Comparison of ENCODE assay signal across 1 cellular context in the genomic region with DNA sequence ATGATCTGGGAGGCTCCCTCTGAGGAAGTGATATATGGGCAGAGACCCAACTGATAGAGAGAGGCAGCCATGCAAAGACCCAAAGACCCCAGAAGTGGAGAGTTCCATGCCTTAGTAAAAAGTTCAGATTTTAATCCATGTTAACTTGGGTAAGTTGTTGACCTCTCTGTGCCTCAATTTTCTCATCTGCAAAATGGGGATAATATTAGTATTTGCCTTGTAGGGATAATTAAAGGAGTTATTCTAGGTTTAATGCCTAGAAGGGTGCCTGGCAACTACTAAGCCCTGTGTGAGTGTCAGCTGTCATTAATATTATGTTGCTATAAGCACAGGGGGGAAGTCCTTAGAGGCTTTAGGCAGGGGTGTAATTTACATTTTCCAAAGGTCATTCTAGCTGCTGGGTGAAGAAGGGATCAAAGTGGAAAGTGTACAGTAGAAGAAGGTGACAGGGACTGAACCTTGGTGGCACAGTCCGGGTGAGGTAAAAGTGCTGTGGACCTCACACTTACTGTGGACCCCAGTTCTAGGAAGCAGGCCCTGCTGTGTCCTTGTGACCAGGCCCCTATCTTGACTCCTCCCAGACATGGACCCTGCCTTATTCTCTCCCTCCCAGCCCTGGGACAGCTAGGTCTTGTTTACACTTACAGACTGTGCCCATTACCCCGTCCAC.
TF ChIP-seq lines count a peak whose summit lies in the region.

No MANE protein-coding gene starts in this region.

TF ChIP-seq in HepG2, 621 proteins besides CTCF, POLR2A, EP300 and RAD21:
- TF ChIP-seq, protein P1, sequence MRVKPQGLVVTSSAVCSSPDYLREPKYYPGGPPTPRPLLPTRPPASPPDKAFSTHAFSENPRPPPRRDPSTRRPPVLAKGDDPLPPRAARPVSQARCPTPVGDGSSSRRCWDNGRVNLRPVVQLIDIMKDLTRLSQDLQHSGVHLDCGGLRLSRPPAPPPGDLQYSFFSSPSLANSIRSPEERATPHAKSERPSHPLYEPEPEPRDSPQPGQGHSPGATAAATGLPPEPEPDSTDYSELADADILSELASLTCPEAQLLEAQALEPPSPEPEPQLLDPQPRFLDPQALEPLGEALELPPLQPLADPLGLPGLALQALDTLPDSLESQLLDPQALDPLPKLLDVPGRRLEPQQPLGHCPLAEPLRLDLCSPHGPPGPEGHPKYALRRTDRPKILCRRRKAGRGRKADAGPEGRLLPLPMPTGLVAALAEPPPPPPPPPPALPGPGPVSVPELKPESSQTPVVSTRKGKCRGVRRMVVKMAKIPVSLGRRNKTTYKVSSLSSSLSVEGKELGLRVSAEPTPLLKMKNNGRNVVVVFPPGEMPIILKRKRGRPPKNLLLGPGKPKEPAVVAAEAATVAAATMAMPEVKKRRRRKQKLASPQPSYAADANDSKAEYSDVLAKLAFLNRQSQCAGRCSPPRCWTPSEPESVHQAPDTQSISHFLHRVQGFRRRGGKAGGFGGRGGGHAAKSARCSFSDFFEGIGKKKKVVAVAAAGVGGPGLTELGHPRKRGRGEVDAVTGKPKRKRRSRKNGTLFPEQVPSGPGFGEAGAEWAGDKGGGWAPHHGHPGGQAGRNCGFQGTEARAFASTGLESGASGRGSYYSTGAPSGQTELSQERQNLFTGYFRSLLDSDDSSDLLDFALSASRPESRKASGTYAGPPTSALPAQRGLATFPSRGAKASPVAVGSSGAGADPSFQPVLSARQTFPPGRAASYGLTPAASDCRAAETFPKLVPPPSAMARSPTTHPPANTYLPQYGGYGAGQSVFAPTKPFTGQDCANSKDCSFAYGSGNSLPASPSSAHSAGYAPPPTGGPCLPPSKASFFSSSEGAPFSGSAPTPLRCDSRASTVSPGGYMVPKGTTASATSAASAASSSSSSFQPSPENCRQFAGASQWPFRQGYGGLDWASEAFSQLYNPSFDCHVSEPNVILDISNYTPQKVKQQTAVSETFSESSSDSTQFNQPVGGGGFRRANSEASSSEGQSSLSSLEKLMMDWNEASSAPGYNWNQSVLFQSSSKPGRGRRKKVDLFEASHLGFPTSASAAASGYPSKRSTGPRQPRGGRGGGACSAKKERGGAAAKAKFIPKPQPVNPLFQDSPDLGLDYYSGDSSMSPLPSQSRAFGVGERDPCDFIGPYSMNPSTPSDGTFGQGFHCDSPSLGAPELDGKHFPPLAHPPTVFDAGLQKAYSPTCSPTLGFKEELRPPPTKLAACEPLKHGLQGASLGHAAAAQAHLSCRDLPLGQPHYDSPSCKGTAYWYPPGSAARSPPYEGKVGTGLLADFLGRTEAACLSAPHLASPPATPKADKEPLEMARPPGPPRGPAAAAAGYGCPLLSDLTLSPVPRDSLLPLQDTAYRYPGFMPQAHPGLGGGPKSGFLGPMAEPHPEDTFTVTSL (CRISPR knock-in tag; IDR thresholded peaks at IDR 0.05; ENCODE audit: borderline replicate concordance): 0 out of 2 replicates have a peak, but pooled peaks have one; percentile 29
- TF ChIP-seq ZMYM3 (CRISPR knock-in tag; IDR thresholded peaks at IDR 0.05) (0 out of 2 replicates have a peak, but pooled peaks have one; percentile 20), RBAK (CRISPR knock-in tag; IDR thresholded peaks at IDR 0.05) (no peak), CHD4 (IDR thresholded peaks at IDR 0.05; ENCODE audit: borderline replicate concordance, low read length) (peak; percentile 91), KDM1A (CRISPR knock-in tag; IDR thresholded peaks at IDR 0.05) (0 out of 2 replicates have a peak, but pooled peaks have one; percentile 21), SALL1 (CRISPR knock-in tag; IDR thresholded peaks at IDR 0.05) (0 out of 2 replicates have a peak, but pooled peaks have one; percentile 20), SRF (IDR thresholded peaks at IDR 0.05; ENCODE audit: low read depth, low read length) (no peak), NCOR1 (IDR thresholded peaks at IDR 0.05; ENCODE audit: borderline replicate concordance, low read length) (0 out of 2 replicates have a peak, but pooled peaks have one; percentile 24), SSRP1 (CRISPR knock-in tag; IDR thresholded peaks at IDR 0.05) (no peak), ZNF354B (CRISPR knock-in tag; IDR thresholded peaks at IDR 0.05) (no peak), RCOR2 (CRISPR knock-in tag; IDR thresholded peaks at IDR 0.05) (peak; percentile 35; the same call in 1 of the 2 replicates), ZSCAN25 (CRISPR knock-in tag; IDR thresholded peaks at IDR 0.05) (peak; percentile 92), HNF4A (CRISPR knock-in tag; IDR thresholded peaks at IDR 0.05) (peak; percentile 56; the same call in 1 of the 2 replicates), ZNF629 (CRISPR knock-in tag; conservative IDR thresholded peaks at IDR 0.05) (peak; percentile 95), HNF4G (IDR thresholded peaks at IDR 0.05; ENCODE audit: borderline replicate concordance, low read depth, low read length) (peak; percentile 51; the same call in 1 of the 2 replicates), HNF4G (CRISPR knock-in tag; IDR thresholded peaks at IDR 0.05; ENCODE audit: borderline replicate concordance, low read depth) (0 out of 2 replicates have a peak, but pooled peaks have one; percentile 29), PPARG (CRISPR knock-in tag; conservative IDR thresholded peaks at IDR 0.05) (no peak), ZFX (CRISPR knock-in tag; IDR thresholded peaks at IDR 0.05; ENCODE audit: low read depth) (peak; percentile 43; the same call in 1 of the 2 replicates)
- TF ChIP-seq, protein P2, sequence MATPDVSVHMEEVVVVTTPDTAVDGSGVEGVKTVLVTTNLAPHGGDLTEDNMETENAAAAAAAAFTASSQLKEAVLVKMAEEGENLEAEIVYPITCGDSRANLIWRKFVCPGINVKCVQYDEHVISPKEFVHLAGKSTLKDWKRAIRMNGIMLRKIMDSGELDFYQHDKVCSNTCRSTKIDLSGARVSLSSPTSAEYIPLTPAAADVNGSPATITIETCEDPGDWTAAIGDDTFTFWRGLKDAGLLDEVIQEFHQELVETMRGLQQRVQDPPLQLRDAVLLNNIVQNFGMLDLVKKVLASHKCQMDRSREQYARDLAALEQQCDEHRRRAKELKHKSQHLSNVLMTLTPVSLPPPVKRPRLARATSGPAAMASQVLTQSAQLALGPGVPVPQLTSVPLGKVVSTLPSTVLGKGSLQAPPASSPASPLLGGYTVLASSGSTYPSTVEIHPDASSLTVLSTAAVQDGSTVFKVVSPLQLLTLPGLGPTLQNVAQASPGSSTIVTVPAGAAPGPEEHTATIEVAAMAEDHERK (CRISPR knock-in tag; IDR thresholded peaks at IDR 0.05; ENCODE audit: low read depth): no peak
- TF ChIP-seq, protein P3, sequence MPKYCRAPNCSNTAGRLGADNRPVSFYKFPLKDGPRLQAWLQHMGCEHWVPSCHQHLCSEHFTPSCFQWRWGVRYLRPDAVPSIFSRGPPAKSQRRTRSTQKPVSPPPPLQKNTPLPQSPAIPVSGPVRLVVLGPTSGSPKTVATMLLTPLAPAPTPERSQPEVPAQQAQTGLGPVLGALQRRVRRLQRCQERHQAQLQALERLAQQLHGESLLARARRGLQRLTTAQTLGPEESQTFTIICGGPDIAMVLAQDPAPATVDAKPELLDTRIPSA (CRISPR knock-in tag; IDR thresholded peaks at IDR 0.05; ENCODE audit: borderline replicate concordance): no peak
- TF ChIP-seq, protein P4, sequence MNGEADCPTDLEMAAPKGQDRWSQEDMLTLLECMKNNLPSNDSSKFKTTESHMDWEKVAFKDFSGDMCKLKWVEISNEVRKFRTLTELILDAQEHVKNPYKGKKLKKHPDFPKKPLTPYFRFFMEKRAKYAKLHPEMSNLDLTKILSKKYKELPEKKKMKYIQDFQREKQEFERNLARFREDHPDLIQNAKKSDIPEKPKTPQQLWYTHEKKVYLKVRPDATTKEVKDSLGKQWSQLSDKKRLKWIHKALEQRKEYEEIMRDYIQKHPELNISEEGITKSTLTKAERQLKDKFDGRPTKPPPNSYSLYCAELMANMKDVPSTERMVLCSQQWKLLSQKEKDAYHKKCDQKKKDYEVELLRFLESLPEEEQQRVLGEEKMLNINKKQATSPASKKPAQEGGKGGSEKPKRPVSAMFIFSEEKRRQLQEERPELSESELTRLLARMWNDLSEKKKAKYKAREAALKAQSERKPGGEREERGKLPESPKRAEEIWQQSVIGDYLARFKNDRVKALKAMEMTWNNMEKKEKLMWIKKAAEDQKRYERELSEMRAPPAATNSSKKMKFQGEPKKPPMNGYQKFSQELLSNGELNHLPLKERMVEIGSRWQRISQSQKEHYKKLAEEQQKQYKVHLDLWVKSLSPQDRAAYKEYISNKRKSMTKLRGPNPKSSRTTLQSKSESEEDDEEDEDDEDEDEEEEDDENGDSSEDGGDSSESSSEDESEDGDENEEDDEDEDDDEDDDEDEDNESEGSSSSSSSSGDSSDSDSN (CRISPR knock-in tag; IDR thresholded peaks at IDR 0.05): 0 out of 2 replicates have a peak, but pooled peaks have one; percentile 16
- TF ChIP-seq, protein P5, sequence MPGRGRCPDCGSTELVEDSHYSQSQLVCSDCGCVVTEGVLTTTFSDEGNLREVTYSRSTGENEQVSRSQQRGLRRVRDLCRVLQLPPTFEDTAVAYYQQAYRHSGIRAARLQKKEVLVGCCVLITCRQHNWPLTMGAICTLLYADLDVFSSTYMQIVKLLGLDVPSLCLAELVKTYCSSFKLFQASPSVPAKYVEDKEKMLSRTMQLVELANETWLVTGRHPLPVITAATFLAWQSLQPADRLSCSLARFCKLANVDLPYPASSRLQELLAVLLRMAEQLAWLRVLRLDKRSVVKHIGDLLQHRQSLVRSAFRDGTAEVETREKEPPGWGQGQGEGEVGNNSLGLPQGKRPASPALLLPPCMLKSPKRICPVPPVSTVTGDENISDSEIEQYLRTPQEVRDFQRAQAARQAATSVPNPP (CRISPR knock-in tag; IDR thresholded peaks at IDR 0.05): no peak
